Comparison of ENCODE assay signal across 8 cellular contexts in the genomic region with DNA sequence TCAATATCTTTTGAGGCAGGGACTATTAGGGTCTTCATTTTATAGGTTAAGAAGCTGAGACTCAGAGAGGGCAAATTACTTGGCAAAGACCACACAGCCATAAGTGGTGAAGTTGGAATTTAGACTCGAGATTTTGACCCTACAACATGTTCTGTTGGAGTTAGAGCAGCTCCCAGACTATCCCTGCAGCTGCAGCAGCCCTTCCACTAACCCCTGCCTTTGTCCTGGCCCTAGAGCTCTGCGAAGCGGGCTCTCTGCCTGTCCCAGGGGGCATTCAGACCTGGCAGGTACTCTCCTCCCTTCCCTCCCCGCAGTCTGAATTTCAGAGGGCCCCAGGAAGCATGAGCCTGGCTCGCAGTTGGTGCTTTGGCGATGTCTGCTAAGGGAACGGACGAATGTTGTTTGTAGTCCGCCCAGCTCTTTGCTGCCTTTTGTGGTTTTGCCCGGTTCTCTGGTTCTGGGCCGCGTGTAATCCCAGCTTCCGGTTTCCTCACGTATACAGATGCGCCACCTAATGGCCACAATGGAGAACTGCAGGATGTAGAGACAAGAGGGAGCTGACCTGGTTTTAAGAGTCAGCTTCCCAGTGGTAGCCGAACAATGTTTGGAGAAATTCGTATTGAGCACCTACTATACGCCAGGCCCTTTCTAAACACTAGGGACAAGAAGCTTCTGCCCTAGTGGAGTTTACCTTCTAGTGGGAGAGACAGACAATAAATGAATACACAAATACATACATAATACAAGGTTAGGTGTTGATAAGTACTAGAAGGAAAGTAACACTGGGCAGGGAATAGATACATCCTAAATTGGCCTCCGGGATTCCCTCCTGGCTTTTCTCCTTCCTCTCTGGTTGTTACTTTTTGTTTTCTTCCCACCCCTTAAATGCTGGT.
A peak's percentile ranks its signal among the peaks of the same experiment; 100 is the strongest.
DNase-seq lines count a peak whose midpoint lies in the region; ATAC-seq and TF ChIP-seq lines count a peak whose summit lies in the region.

No MANE protein-coding gene starts in this region.

- H3K4me3 Mint-ChIP-seq in neural crest cell = peak overlapping the region; percentile 6
- peak overlapping the region; percentile 51 for H3K4me3 Mint-ChIP-seq in stimulated activated naive CD8-positive, alpha-beta T cell treated with anti-CD3 and anti-CD28 coated beads, Interleukin-15, Interleukin-2, amounts not matched to agents 100 ng/mL and 50 ng/mL, for 24 hours

- no peaks in the 10 kb centered on the region for H3K9me3 ChIP-seq in Karpas-422 (ENCODE audit: low read length)

- H3K79me2 ChIP-seq in Karpas-422 (ENCODE audit: low read length) = no peaks in the 10 kb centered on the region

- peak overlapping the region; percentile 88 for H2AFZ ChIP-seq in Karpas-422 (ENCODE audit: low read length)

- H3K27me3 ChIP-seq in Karpas-422 (ENCODE audit: low read length) = no peaks in the 10 kb centered on the region

- peak; percentile 54 for ATAC-seq in GM21717 (IDR thresholded peaks at IDR 0.05; ENCODE audit: unreplicated experiment)

- H3K27ac ChIP-seq in Karpas-422 (ENCODE audit: low read length) = no peak overlapping the region

- H3K4me2 ChIP-seq in Karpas-422 (ENCODE audit: low read depth, low read length, poor library complexity, severe bottlenecking) = peak overlapping the region; percentile 62

- peak overlapping the region; percentile 44; the same call in 1 of the 2 replicates for H3K4me3 ChIP-seq in Karpas-422 (ENCODE audit: low read length)
- H3K4me3 ChIP-seq in fibroblast of the aortic adventitia (ENCODE audit: low read depth, low read length) = peak overlapping the region; percentile 10

- no peaks in the 10 kb centered on the region for H3K36me3 ChIP-seq in Karpas-422 (ENCODE audit: insufficient read depth, low read length)

- no peaks in the 10 kb centered on the region for H4K20me1 ChIP-seq in Karpas-422 (ENCODE audit: insufficient read depth, low read depth, low read length)

- H3K9me2 ChIP-seq in Karpas-422 (replicated peaks; ENCODE audit: insufficient read depth, low read length) = no peaks in the 10 kb centered on the region

- no peaks in the 10 kb centered on the region for H3K36me3 Mint-ChIP-seq in neural crest cell (ENCODE audit: low read depth)
- H3K36me3 Mint-ChIP-seq in stimulated activated naive CD8-positive, alpha-beta T cell treated with anti-CD3 and anti-CD28 coated beads, Interleukin-15, Interleukin-2, amounts not matched to agents 100 ng/mL and 50 ng/mL, for 24 hours (ENCODE audit: low read depth) = no peaks in the 10 kb centered on the region

- H3K9ac ChIP-seq in Karpas-422 (ENCODE audit: low read length) = peak overlapping the region; percentile 58

- H3K4me1 ChIP-seq in Karpas-422 (ENCODE audit: low read length) = peaks cover 33% of the 10 kb centered on the region

- no peaks in the 10 kb centered on the region for H3K27me3 Mint-ChIP-seq in neural crest cell (ENCODE audit: low read depth)
- no peaks in the 10 kb centered on the region for H3K27me3 Mint-ChIP-seq in stimulated activated naive CD8-positive, alpha-beta T cell treated with anti-CD3 and anti-CD28 coated beads, Interleukin-15, Interleukin-2, amounts not matched to agents 100 ng/mL and 50 ng/mL, for 24 hours

- H3K4me1 Mint-ChIP-seq in neural crest cell = peaks cover 47% of the 10 kb centered on the region
- H3K4me1 Mint-ChIP-seq in stimulated activated naive CD8-positive, alpha-beta T cell treated with anti-CD3 and anti-CD28 coated beads, Interleukin-15, Interleukin-2, amounts not matched to agents 100 ng/mL and 50 ng/mL, for 24 hours (ENCODE audit: low read depth) = peaks cover 21% of the 10 kb centered on the region

- H3K9me3 Mint-ChIP-seq in neural crest cell = no peaks in the 10 kb centered on the region
- no peaks in the 10 kb centered on the region for H3K9me3 Mint-ChIP-seq in stimulated activated naive CD8-positive, alpha-beta T cell treated with anti-CD3 and anti-CD28 coated beads, Interleukin-15, Interleukin-2, amounts not matched to agents 100 ng/mL and 50 ng/mL, for 24 hours

- TF ChIP-seq CTCF in fibroblast of the aortic adventitia (IDR thresholded peaks at IDR 0.05; ENCODE audit: insufficient read depth, low read length) (peak; percentile 95), neural crest cell (conservative IDR thresholded peaks at IDR 0.05) (peak; percentile 95)

- H3K27ac Mint-ChIP-seq in neural crest cell (ENCODE audit: unreplicated experiment) = peak overlapping the region; percentile 93
- peak overlapping the region; percentile 82 for H3K27ac Mint-ChIP-seq in stimulated activated naive CD8-positive, alpha-beta T cell treated with anti-CD3 and anti-CD28 coated beads, Interleukin-15, Interleukin-2, amounts not matched to agents 100 ng/mL and 50 ng/mL, for 24 hours

- DNase-seq in DMS153 treated with DMSO at 0.1 percent for 48 hours (lab: John Stamatoyannopoulos, UW; ENCODE audit: unreplicated experiment) = peak; percentile 73
- DNase-seq in Karpas-422 = peak; percentile 90
- DNase-seq in RPMI7951 (ENCODE audit: low read depth) = peak; percentile 86
- DNase-seq in activated T-helper 1 cell treated with anti-CD3 and anti-CD28 coated beads, Interleukin-2, amount 50 U/mL, for 16 hours (ENCODE audit: low read depth in 1 of 2, low spot score in 1 of 2) = peak; percentile 37 to 50
- DNase-seq in fibroblast of the aortic adventitia (ENCODE audit: low read depth) = peak; percentile 93
- peak; percentile 61 for DNase-seq in neural crest cell (ENCODE audit: low read depth, low spot score)
